29 cellular contexts compared by ENCODE assay signal in the genomic region with DNA sequence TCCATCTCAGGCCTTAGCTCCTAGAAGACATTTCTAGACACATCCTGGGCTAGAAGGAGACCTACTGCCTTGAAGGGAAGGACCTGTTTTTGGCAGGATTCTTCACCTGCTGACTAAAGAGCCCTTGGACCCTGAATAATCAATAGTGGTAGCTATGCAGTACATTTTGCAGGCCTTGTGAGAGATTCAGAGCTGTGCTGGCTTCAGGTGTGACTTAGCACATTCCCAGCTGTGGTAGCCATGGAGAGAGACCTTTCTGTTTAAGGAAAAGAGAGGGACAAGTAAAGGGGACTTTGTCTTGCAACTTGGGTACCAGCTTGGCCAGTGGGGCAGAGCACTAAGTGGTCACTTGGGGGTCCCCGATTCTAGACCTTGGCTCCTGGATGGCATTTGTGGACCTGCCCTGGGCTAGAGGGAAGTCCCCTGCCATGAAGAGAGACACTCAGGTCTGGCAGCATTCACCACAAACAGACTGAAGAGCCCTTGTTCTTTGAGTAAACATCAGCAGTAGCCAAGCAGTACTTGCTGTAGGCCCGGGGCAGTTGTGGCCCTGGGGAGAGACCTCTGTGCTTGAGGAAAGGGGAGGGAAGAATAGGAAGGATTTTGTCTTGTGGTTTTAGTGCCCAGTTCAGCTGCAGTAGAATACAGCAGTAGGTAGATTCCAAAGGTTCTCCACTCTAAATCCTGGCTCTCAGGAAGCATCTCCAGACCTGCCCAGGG. TPM values are rescaled to one million over a fixed set of nuclear protein-coding genes. Genes with fewer than 3 reads are reported as not detected.
"Had no signal": no experiment of that assay in that cellular context is flagged by ENCODE, and none has a peak within 500 bp of the region (broad histone marks: within the 10 kb centered on the region; RNA-seq: fewer than 3 reads in every experiment).

No MANE protein-coding gene starts in this region.

- H3K9me3 ChIP-seq: adrenal gland, SJCRH30, SK-N-SH had no signal

- H3K4me2 ChIP-seq: KMS-11, SK-N-SH had no signal

- ATAC-seq: activated CD8-positive, alpha-beta T cell treated with anti-CD3 and anti-CD28 coated beads, Interleukin-2, amount 10 ng/mL, durations not matched to agents 7 days and 5 days had no signal

- H3K4me1 ChIP-seq: adrenal gland, Peyer's patch, SJCRH30 had no signal

- H3K27ac ChIP-seq: adrenal gland, KMS-11, Peyer's patch, RWPE1, SJCRH30, VCaP had no signal

- H3K36me3 ChIP-seq: adrenal gland, Peyer's patch, SJCRH30 had no signal

- H3K27me3 ChIP-seq: Peyer's patch, SJCRH30 had no signal

- DNase-seq: activated CD4-positive, alpha-beta T cell treated with anti-CD3 and anti-CD28 coated beads for 48 hours; activated CD4-positive, alpha-beta T cell treated with anti-CD3 and anti-CD28 coated beads, Interleukin-2, amount 50 U/mL, for 4 hours; activated CD4-positive, CD25-positive, alpha-beta regulatory T cell; activated CD8-positive, alpha-beta memory T cell treated with anti-CD3 and anti-CD28 coated beads, Interleukin-2, amount 50 U/mL, for 48 hours; activated CD8-positive, alpha-beta T cell treated with anti-CD3 and anti-CD28 coated beads, Interleukin-2, amount 10 ng/mL, durations not matched to agents 7 days and 5 days; activated naive CD4-positive, alpha-beta T cell treated with anti-CD3 and anti-CD28 coated beads, Interleukin-2, amount 50 U/mL, for 16 hours; activated naive CD8-positive, alpha-beta T cell treated with anti-CD3 and anti-CD28 coated beads, Interleukin-2, amount 10 ng/mL, durations not matched to agents 7 days and 5 days; activated T-cell treated with anti-CD3 and anti-CD28 coated beads, Interleukin-2, amount 50 U/mL, for 1 hour; adrenal gland; anterior cingulate cortex; cerebellar nuclear complex; NCI-H1092; NCI-H1417 treated with DMSO at 0.1 percent for 48 hours; NCI-H1694; NCI-H2081; NCI-H446 treated with DMSO at 0.1 percent for 48 hours; NCI-H526 treated with DMSO at 0.1 percent for 48 hours; NCI-H82; Peyer's patch; Right ventricle myocardium superior; SJCRH30; SK-N-SH; T-helper 1 cell had no signal

- H3K4me3 ChIP-seq: adrenal gland, Peyer's patch, SJCRH30 had no signal

- H3K9ac ChIP-seq: KMS-11, SK-N-SH had no signal

RNA-seq across cellular contexts. Expression of gene CD1A, which starts 26.2 kb away (rescaled TPM):
- total RNA-seq: cardiac septum, MCF 10A, Peyer's patch, Right ventricle myocardium superior, SJCRH30 had no signal

RNA-seq across cellular contexts. Expression of gene CD1D, which starts 47.4 kb away (rescaled TPM):
- total RNA-seq: activated CD8-positive, alpha-beta T cell treated with anti-CD3 and anti-CD28 coated beads, Interleukin-2, amount 10 ng/mL, durations not matched to agents 7 days and 5 days; activated naive CD8-positive, alpha-beta T cell treated with anti-CD3 and anti-CD28 coated beads, Interleukin-2, amount 10 ng/mL, durations not matched to agents 7 days and 5 days; SJCRH30; T-helper 2 cell treated with Interferon-gamma antibody and Interleukin-4, amounts not matched to agents 100 ng/mL and 5 ng/mL, for 36 hours had no signal
